9 cellular contexts compared by ENCODE assay signal in the genomic region with DNA sequence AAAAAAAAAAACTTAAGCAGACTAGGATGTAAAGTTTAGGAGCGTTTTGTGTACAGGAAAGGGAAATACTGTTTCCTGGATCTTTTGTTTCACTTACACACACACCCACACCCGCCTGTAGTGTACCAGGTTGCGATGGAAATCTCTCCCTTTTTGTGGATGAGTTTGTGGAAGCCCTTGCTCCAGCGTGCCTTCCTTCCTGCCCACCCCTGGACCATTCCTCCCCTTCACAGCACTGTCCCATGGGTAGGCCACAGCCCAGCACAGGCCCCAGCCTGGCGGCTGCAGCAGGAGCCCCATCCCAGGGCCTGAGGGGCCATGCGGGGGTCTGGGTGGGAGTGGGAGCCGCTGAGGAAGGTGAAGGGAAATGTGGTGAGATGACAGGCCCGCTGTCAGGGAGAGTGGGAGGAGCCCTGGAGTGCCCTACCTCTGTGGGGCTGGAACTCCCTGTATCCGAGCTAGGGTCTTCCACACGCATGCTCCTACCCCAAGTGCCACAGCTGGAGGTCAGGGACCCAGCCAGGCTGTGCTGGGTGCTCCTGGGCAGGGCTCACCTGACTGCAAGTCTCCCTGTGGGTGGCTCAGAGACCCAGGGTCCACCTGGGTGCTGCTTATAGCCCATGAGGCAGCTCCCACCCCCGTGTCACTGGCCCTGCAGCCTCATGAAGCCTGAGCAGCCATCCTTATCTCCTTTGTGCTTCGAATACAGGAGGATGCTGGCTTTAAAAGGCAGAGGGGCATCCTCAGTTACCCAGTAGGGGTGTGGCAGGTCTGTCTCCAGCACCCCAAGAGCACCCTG. TPM values are rescaled to one million over a fixed set of nuclear protein-coding genes. Genes with fewer than 3 reads are reported as not detected.
DNase-seq lines count a peak whose midpoint lies in the region; ATAC-seq and TF ChIP-seq lines count a peak whose summit lies in the region.
"Not testable (repeated sequence)": the region's sequence is repeated elsewhere in the genome, so short reads cannot be mapped to it uniquely, and the experiment has no call there.
"Had no signal": no experiment of that assay in that cellular context is flagged by ENCODE, and none has a peak within 500 bp of the region (broad histone marks: within the 10 kb centered on the region; RNA-seq: fewer than 3 reads in every experiment).

No MANE protein-coding gene starts in this region.

- TF ChIP-seq RAD21 in HCT116 (IDR thresholded peaks at IDR 0.05; ENCODE audit: low read depth), result not testable (repeated sequence)

- TF ChIP-seq POLR2A in HCT116 (IDR thresholded peaks at IDR 0.05; ENCODE audit: borderline replicate concordance, extremely low read depth, insufficient read depth, insufficient read length), result peak; percentile 17

- H3K79me2 ChIP-seq in HCT116 (ENCODE audit: insufficient read depth, low read length) (peaks cover 99% of the 10 kb centered on the region), mammary epithelial cell (ENCODE audit: insufficient read depth, low read length) (peaks cover 65% of the 10 kb centered on the region)
- not testable (repeated sequence) for H3K79me2 ChIP-seq in parathyroid adenoma

- not testable (repeated sequence) for H2AFZ ChIP-seq in HCT116 (ENCODE audit: low read depth, low read length, poor library complexity, severe bottlenecking); mammary epithelial cell (ENCODE audit: low read depth, low read length); parathyroid adenoma

- not testable (repeated sequence) for BruUV-seq in HCT116 (replicated peaks; lab: Mats Ljungman, UMichigan)
- TSS peak; percentile 21 for BruUV-seq in mammary epithelial cell (replicated peaks; lab: Mats Ljungman, UMichigan)

- H3K9ac ChIP-seq in HCT116 (ENCODE audit: low read length), result peak overlapping the region; percentile 78
- H3K9ac ChIP-seq in mammary epithelial cell (ENCODE audit: insufficient read depth, low read length); parathyroid adenoma; subcutaneous abdominal adipose tissue (ENCODE audit: low read length in 5 of 5): not testable (repeated sequence)

- peaks cover 0 to 41% of the 10 kb centered on the region in 2 experiments; a peak in 2 of 4 replicates for H3K36me3 ChIP-seq in HCT116 (ENCODE audit: control insufficient read depth in 1 of 2, insufficient read depth in 2 of 2, low read length in 2 of 2)
- H3K36me3 ChIP-seq in SJCRH30; mammary epithelial cell (ENCODE audit: insufficient read depth, low read length); lower lobe of right lung; parathyroid adenoma (ENCODE audit: control insufficient read depth, insufficient read depth, low read length); subcutaneous abdominal adipose tissue (ENCODE audit: control insufficient read depth in 5 of 5, insufficient read depth in 5 of 5, low read length in 5 of 5): not testable (repeated sequence)

- TF ChIP-seq CTCF in HCT116 (IDR thresholded peaks at IDR 0.05 in 2 of 3, conservative IDR thresholded peaks at IDR 0.05 in 1 of 3; ENCODE audit: borderline replicate concordance in 1 of 3, insufficient read depth in 1 of 3, low read depth in 2 of 3, low read length in 2 of 3); mammary epithelial cell (conservative IDR thresholded peaks at IDR 0.05 in 1 of 2, IDR thresholded peaks at IDR 0.05 in 1 of 2; ENCODE audit: extremely low read depth in 1 of 2, insufficient read depth in 1 of 2, low read depth in 1 of 2, low read length in 2 of 2); foreskin keratinocyte (conservative IDR thresholded peaks at IDR 0.05); lower lobe of right lung (IDR thresholded peaks at IDR 0.05); parathyroid adenoma (IDR thresholded peaks at IDR 0.05): not testable (repeated sequence)

- peak overlapping the region; percentile 65 for H3K4me2 ChIP-seq in HCT116 (ENCODE audit: low read length)
- H3K4me2 ChIP-seq in mammary epithelial cell (ENCODE audit: insufficient read depth, low read depth, low read length), result peak overlapping the region; percentile 43
- not testable (repeated sequence) for H3K4me2 ChIP-seq in parathyroid adenoma (ENCODE audit: low read length)

- RAD21 ChIA-PET in HCT116 (lab: Charles Lee; ENCODE audit: low non-redundant PET in 1 of 2, low total read pairs in 2 of 2, uncharacterized antibody in 2 of 2, unreplicated experiment in 2 of 2), result not testable (repeated sequence)

- not testable (repeated sequence) for DNase-seq in HCT116 (ENCODE audit: low read depth, low spot score); SJCRH30; mammary epithelial cell; foreskin keratinocyte
- DNase-seq in lower lobe of right lung, result peak; percentile 40

- H3K27ac ChIP-seq in HCT116 (ENCODE audit: low read depth, low read length) (peak overlapping the region; percentile 100), SJCRH30 (peak overlapping the region; percentile 49), mammary epithelial cell (ENCODE audit: insufficient read depth, low read depth, low read length) (peak overlapping the region; percentile 97), foreskin keratinocyte (peak overlapping the region; percentile 30), lower lobe of right lung (peak overlapping the region; percentile 87), parathyroid adenoma (peak overlapping the region; percentile 42), subcutaneous abdominal adipose tissue (ENCODE audit: low read depth, low read length) (peak overlapping the region; percentile 94)

- H3K9me2 ChIP-seq in HCT116 (ENCODE audit: insufficient read depth), result not testable (repeated sequence)

- ATAC-seq in HCT116, result peak; percentile 26
- ATAC-seq in foreskin keratinocyte, result peak; percentile 18
- ATAC-seq in lower lobe of right lung, result not testable (repeated sequence)

- not testable (repeated sequence) for H3K27me3 ChIP-seq in HCT116 (ENCODE audit: insufficient read depth, low read length); SJCRH30; mammary epithelial cell (ENCODE audit: insufficient read depth, low read length); foreskin keratinocyte; lower lobe of right lung (ENCODE audit: low read depth); parathyroid adenoma (ENCODE audit: control insufficient read depth, insufficient read depth, low read length); subcutaneous abdominal adipose tissue (ENCODE audit: control insufficient read depth in 5 of 5, insufficient read depth in 4 of 5, low read length in 5 of 5)

- dilution Hi-C loops in mammary epithelial cell (cut with HindIII; ENCODE audit: low sequenced_read_pairs), result not testable (repeated sequence)

- intact Hi-C loops in HCT116 (cut with micrococcal nuclease); lower lobe of right lung (cut with DNase I): not testable (repeated sequence)
- intact Hi-C loops in mammary epithelial cell (cut with micrococcal nuclease), result loop anchor here (1.0 kb wide), 1 partner anchor 49 kb away; no protein-coding TSS in a partner anchor

- 62% methylated on average over 5 of the region's 12 CpGs for whole genome bisulfite sequencing in mammary epithelial cell (ENCODE audit: low coverage, missing lambda C conversion rate)

- not testable (repeated sequence) for H4K20me1 ChIP-seq in HCT116 (ENCODE audit: insufficient read depth); mammary epithelial cell (ENCODE audit: insufficient read depth, low read length)

- in situ Hi-C loops in mammary epithelial cell (cut with MboI; ENCODE audit: low sequenced_read_pairs in 2 of 2), result not testable (repeated sequence)

- H3K4me3 ChIP-seq in HCT116 (replicated peaks in 1 of 2; ENCODE audit: low read depth in 1 of 2, low read length in 2 of 2), result peak overlapping the region in 1 of 2 experiments; percentile 44; a peak in 1 of 4 replicates
- H3K4me3 ChIP-seq in SJCRH30; mammary epithelial cell (replicated peaks in 1 of 3; ENCODE audit: insufficient read depth in 1 of 3, low read depth in 2 of 3, low read length in 3 of 3); lower lobe of right lung; parathyroid adenoma (ENCODE audit: low read depth, low read length): not testable (repeated sequence)
- peak overlapping the region in 3 of 5 donors; percentile 6 to 32 (median 7) for H3K4me3 ChIP-seq in subcutaneous abdominal adipose tissue (ENCODE audit: low read depth in 1 of 5, low read length in 5 of 5)

- CTCF ChIA-PET in HCT116 (lab: Charles Lee); mammary epithelial cell (lab: Charles Lee; ENCODE audit: low non-redundant PET): not testable (repeated sequence)

- peaks cover 82 to 100% of the 10 kb centered on the region in 2 experiments for H3K4me1 ChIP-seq in HCT116 (ENCODE audit: control insufficient read depth in 1 of 2, insufficient read depth in 2 of 2, low read length in 2 of 2)
- not testable (repeated sequence) for H3K4me1 ChIP-seq in SJCRH30, parathyroid adenoma
- peaks cover 74% of the 10 kb centered on the region for H3K4me1 ChIP-seq in mammary epithelial cell (ENCODE audit: insufficient read depth, low read length)
- H3K4me1 ChIP-seq in foreskin keratinocyte, result peaks cover 41% of the 10 kb centered on the region
- peaks cover 67% of the 10 kb centered on the region for H3K4me1 ChIP-seq in lower lobe of right lung
- H3K4me1 ChIP-seq in subcutaneous abdominal adipose tissue (ENCODE audit: control insufficient read depth in 5 of 5, insufficient read depth in 5 of 5, low read length in 5 of 5), result peaks cover 8 to 49% (median 15%) of the 10 kb centered on the region in 5 donors

- POLR2A ChIA-PET in HCT116 (lab: Charles Lee), result not testable (repeated sequence)

- H3K9me3 ChIP-seq in HCT116 (ENCODE audit: control insufficient read depth in 1 of 2, insufficient read depth in 1 of 2, low read depth in 1 of 2, low read length in 2 of 2); SJCRH30 (replicated peaks); mammary epithelial cell (replicated peaks; ENCODE audit: insufficient read depth, low read length); lower lobe of right lung; parathyroid adenoma (ENCODE audit: control insufficient read depth, low read length); subcutaneous abdominal adipose tissue (ENCODE audit: control insufficient read depth in 5 of 5, low read length in 5 of 5): not testable (repeated sequence)

RNA-seq across cellular contexts. Expression of gene MALL, which starts 14.9 kb away (rescaled TPM):
- 223 TPM for total RNA-seq in HCT116 (2021; ENCODE audit: unreplicated experiment)
- 92.3 and 120 TPM in 2 replicates for polyA plus RNA-seq in HCT116 (2012)
- total RNA-seq in SJCRH30 (2014; rRNA removed; shearing (Covaris generic)), result 0.12 TPM in 1 of 2 replicates, not detected in the other
- 10 to 100 TPM in 1 of 2 donors, 1 to 10 TPM in 1; 3.2 to 24.7 TPM for total RNA-seq in mammary epithelial cell
- polyA plus RNA-seq in mammary epithelial cell, result 96.9 TPM
- 308 TPM for polyA minus RNA-seq in mammary epithelial cell
- total RNA-seq in foreskin keratinocyte, result 76.8 and 94.5 TPM in 2 replicates
- polyA plus RNA-seq in foreskin keratinocyte, result 56.1 and 66.0 TPM in 2 replicates
- total RNA-seq in lower lobe of right lung, result 82.7 TPM
- total RNA-seq: SK-MEL-5 had no signal
- polyA plus RNA-seq: GM12878 had no signal

Comparison
In these comparisons a context has a peak if more than half of its experiments do, and no peak if none do; other contexts are left out.
1. H3K27ac ChIP-seq: peak in every context shown above with its lines; median percentile 100 in HCT116; 97 in mammary epithelial cell; 94 in subcutaneous abdominal adipose tissue; 87 in lower lobe of right lung; 49 in SJCRH30; 42 in parathyroid adenoma; 30 in foreskin keratinocyte.